ENCODE assay signal across 16 cellular contexts in genomic region chr1:19969898-19970660, GRCh38. TPM values are rescaled to one million over a fixed set of nuclear protein-coding genes. Genes with fewer than 3 reads are reported as not detected.
"Had no signal": no experiment of that assay in that cellular context is flagged by ENCODE, and none has a peak within 500 bp of the region (broad histone marks: within the 10 kb centered on the region; RNA-seq: fewer than 3 reads in every experiment).

No MANE protein-coding gene starts in this region.

- H3K27ac ChIP-seq: hepatocyte, lower lobe of right lung, pancreas, testis had no signal

- H3K9me3 ChIP-seq: lower lobe of right lung, pancreas, testis had no signal

- H3K4me3 Mint-ChIP-seq: activated naive CD8-positive, alpha-beta T cell; stimulated activated naive CD8-positive, alpha-beta T cell treated with anti-CD3 and anti-CD28 coated beads, Interleukin-15, amount 100 ng/mL, for 72 hours; T-helper 1 cell treated with Interleukin-12 subunit alpha and Interleukin-12 subunit beta and Interleukin-4 antibody, amounts not matched to agents 30 μg/mL and 1 μg/mL, for 36 hours had no signal

- H3K9me3 Mint-ChIP-seq: T-helper 1 cell treated with Interleukin-12 subunit alpha and Interleukin-12 subunit beta and Interleukin-4 antibody, amounts not matched to agents 30 μg/mL and 1 μg/mL, for 36 hours had no signal

- ATAC-seq: lower lobe of right lung; pancreas; stimulated activated naive CD8-positive, alpha-beta T cell treated with anti-CD3 and anti-CD28 coated beads, Interleukin-15, amount 100 ng/mL, for 72 hours had no signal

- H3K4me2 ChIP-seq: hepatocyte had no signal

- H2AFZ ChIP-seq: hepatocyte had no signal

- H3K27me3 ChIP-seq: hepatocyte, pancreas, testis had no signal

- DNase-seq: activated CD4-positive, alpha-beta T cell treated with anti-CD3 and anti-CD28 coated beads, Interleukin-2, amount 50 U/mL, for 1 hour; activated T-cell treated with anti-CD3 and anti-CD28 coated beads, Interleukin-2, amount 50 U/mL, for 1 hour; anterior cingulate cortex; kidney glomerular epithelial cell; lower lobe of right lung; naive B cell; pancreas; stimulated activated CD4-positive, alpha-beta T cell treated with anti-CD3 and anti-CD28 coated beads, Interleukin-15, amount 100 ng/mL, for 24 hours; stimulated activated CD4-positive, alpha-beta T cell treated with anti-CD3 and anti-CD28 coated beads, Interleukin-4, amount 100 ng/mL, for 4 hours; stimulated activated naive CD8-positive, alpha-beta T cell treated with anti-CD3 and anti-CD28 coated beads, Interleukin-15, amount 100 ng/mL, for 72 hours; testis had no signal

- H3K4me1 ChIP-seq: lower lobe of right lung had no signal

- H3K4me3 ChIP-seq: hepatocyte, lower lobe of right lung, pancreas, testis had no signal

- H3K4me1 Mint-ChIP-seq: stimulated activated naive CD8-positive, alpha-beta T cell treated with anti-CD3 and anti-CD28 coated beads, Interleukin-15, amount 100 ng/mL, for 72 hours had no signal

- H3K36me3 ChIP-seq: lower lobe of right lung, pancreas had no signal

- H3K79me2 ChIP-seq: hepatocyte had no signal

- H3K27ac Mint-ChIP-seq: activated naive CD8-positive, alpha-beta T cell; stimulated activated naive CD8-positive, alpha-beta T cell treated with anti-CD3 and anti-CD28 coated beads, Interleukin-15, amount 100 ng/mL, for 72 hours; T-helper 1 cell treated with Interleukin-12 subunit alpha and Interleukin-12 subunit beta and Interleukin-4 antibody, amounts not matched to agents 30 μg/mL and 1 μg/mL, for 36 hours had no signal

- H3K36me3 Mint-ChIP-seq: activated naive CD8-positive, alpha-beta T cell; naive B cell had no signal

RNA-seq across cellular contexts. Expression of gene PLA2G2A, which starts 9.3 kb away (rescaled TPM):
- total RNA-seq: skeletal muscle tissue had no signal

RNA-seq across cellular contexts. Expression of gene PLA2G2E, which starts 46.7 kb away (rescaled TPM):
- total RNA-seq: hepatocyte, lower lobe of right lung, pancreas, skeletal muscle tissue, testis, ureter had no signal
- polyA plus RNA-seq: hepatocyte, pancreas had no signal
